ENCODE assay signal across 1 cellular context in genomic region chr2:9608491-9608890, GRCh38.
TF ChIP-seq lines count a peak whose summit lies in the region.
"Not testable (repeated sequence)": the region's sequence is repeated elsewhere in the genome, so short reads cannot be mapped to it uniquely, and the experiment has no call there.

No MANE protein-coding gene starts in this region.

TF ChIP-seq in K562, 482 proteins besides CTCF, POLR2A, EP300 and RAD21:
- TF ChIP-seq ZNF143 (CRISPR knock-in tag; IDR thresholded peaks at IDR 0.05) (0 out of 2 replicates have a peak, but pooled peaks have one; percentile 20), BRD9 (IDR thresholded peaks at IDR 0.05; ENCODE audit: low read depth, partially characterized antibody) (peak; percentile 27), MAZ (CRISPR knock-in tag; conservative IDR thresholded peaks at IDR 0.05 in 1 of 2, IDR thresholded peaks at IDR 0.05 in 1 of 2) (0 out of 4 replicates have a peak, but pooled peaks of 1 of the 2 experiments have one; percentile 4), KDM1A (IDR thresholded peaks at IDR 0.05) (peak; percentile 35 to 59; a peak in 3 of 4 replicates), BCOR (IDR thresholded peaks at IDR 0.05) (0 out of 2 replicates have a peak, but pooled peaks have one; percentile 26), ZBTB33 (CRISPR knock-in tag; IDR thresholded peaks at IDR 0.05) (peak; percentile 73), FOXA3 (CRISPR knock-in tag; conservative IDR thresholded peaks at IDR 0.05 in 1 of 2, IDR thresholded peaks at IDR 0.05 in 1 of 2) (peak in 1 of 2 experiments; percentile 93; a peak in 2 of 4 replicates), ZFX (CRISPR knock-in tag; IDR thresholded peaks at IDR 0.05) (peak; percentile 34; the same call in 1 of the 2 replicates), ZKSCAN8 (CRISPR knock-in tag; IDR thresholded peaks at IDR 0.05) (peak; percentile 26; the same call in 1 of the 2 replicates), FOXP1 (CRISPR knock-in tag; IDR thresholded peaks at IDR 0.05) (0 out of 2 replicates have a peak, but pooled peaks have one; percentile 35), HDAC1 (IDR thresholded peaks at IDR 0.05) (peak in 1 of 2 experiments; percentile 16; a peak in 1 of 4 replicates), PHF20 (IDR thresholded peaks at IDR 0.05; ENCODE audit: partially characterized antibody) (peak; percentile 24), TEAD1 (CRISPR knock-in tag; IDR thresholded peaks at IDR 0.05) (peak in 1 of 2 experiments; percentile 55; a peak in 1 of 4 replicates), NR2C1 (IDR thresholded peaks at IDR 0.05) (peak; percentile 39; the same call in 1 of the 2 replicates), SMARCA5 (IDR thresholded peaks at IDR 0.05) (peak; percentile 63; the same call in 1 of the 2 replicates)
- TF ChIP-seq NR2C1 (tag; IDR thresholded peaks at IDR 0.05), result not testable (repeated sequence)
